15 cellular contexts compared by ENCODE assay signal in genomic region chr18:47022821-47023220, GRCh38. TPM values are rescaled to one million over a fixed set of nuclear protein-coding genes. Genes with fewer than 3 reads are reported as not detected.
"Had no signal": no experiment of that assay in that cellular context is flagged by ENCODE, and none has a peak within 500 bp of the region (broad histone marks: within the 10 kb centered on the region; RNA-seq: fewer than 3 reads in every experiment).

No MANE protein-coding gene starts in this region.

RNA-seq across cellular contexts. Expression of gene ELOA2, which starts 12.6 kb away (rescaled TPM):
- total RNA-seq: activated B cell treated with CpG ODN at 0.5 μM for 24 hours; activated CD8-positive, alpha-beta T cell treated with anti-CD3 and anti-CD28 coated beads for 36 hours; activated T-cell treated with anti-CD3 and anti-CD28 coated beads, Interleukin-2, amount 50 U/mL, for 4 hours; activated T-helper 17 cell treated with anti-CD3 and anti-CD28 coated beads, Interleukin-2, amount 50 U/mL, for 72 hours; astrocyte; bronchial epithelial cell; colonic mucosa; dermis microvascular lymphatic vessel endothelial cell; endothelial cell of umbilical vein; fibroblast of lung; fibroblast of villous mesenchyme; gastroesophageal sphincter; T-helper 17 cell had no signal
- polyA plus RNA-seq: adipose tissue, endothelial cell of umbilical vein, esophagus, fibroblast of lung had no signal
